ENCODE assay signal across 1 cellular context in genomic region chr2:29688429-29688828, GRCh38.
TF ChIP-seq lines count a peak whose summit lies in the region.

No MANE protein-coding gene starts in this region.

TF ChIP-seq in GM23338, 12 proteins besides CTCF, POLR2A, EP300 and RAD21 (continued from another document):
- TF ChIP-seq JUNB (IDR thresholded peaks at IDR 0.05; ENCODE audit: unreplicated experiment): no peak
- no peak for TF ChIP-seq STAT1 (IDR thresholded peaks at IDR 0.05; ENCODE audit: unreplicated experiment)
- no peak for TF ChIP-seq EZH2 (IDR thresholded peaks at IDR 0.05; ENCODE audit: low read depth, unreplicated experiment)
- no peak for TF ChIP-seq EZH2phosphoT487 (IDR thresholded peaks at IDR 0.05; ENCODE audit: unreplicated experiment)
